In genomic region chr12:78795934-78796445, GRCh38 we compare ENCODE assay signal across 15 cellular contexts.
DNase-seq lines count a peak whose midpoint lies in the region; TF ChIP-seq lines count a peak whose summit lies in the region.
"Had no signal": no experiment of that assay in that cellular context is flagged by ENCODE, and none has a peak within 500 bp of the region (broad histone marks: within the 10 kb centered on the region; RNA-seq: fewer than 3 reads in every experiment).

No MANE protein-coding gene starts in this region.

- no peak for TF ChIP-seq POLR2A in suprapubic skin (IDR thresholded peaks at IDR 0.05)

- H3K36me3 ChIP-seq in smooth muscle cell (ENCODE audit: low read depth) (no peaks in the 10 kb centered on the region), suprapubic skin (no peaks in the 10 kb centered on the region)
- H3K36me3 ChIP-seq: HAP-1 had no signal

- H3K4me2 ChIP-seq in smooth muscle cell = no peak overlapping the region

- H3K79me2 ChIP-seq in smooth muscle cell (ENCODE audit: low read depth) = no peaks in the 10 kb centered on the region

- H3K27me3 ChIP-seq in smooth muscle cell (ENCODE audit: low read depth) (no peaks in the 10 kb centered on the region), suprapubic skin (no peaks in the 10 kb centered on the region)
- H3K27me3 ChIP-seq: BLaER1 treated with 17β-estradiol and CSF1 and Interleukin-3, amounts not matched to agents 10 nM and 100 nM had no signal

- CTCF ChIA-PET in RWPE1 (lab: Yijun Ruan, JAX) = no interaction called here

- DNase-seq in ELR (ENCODE audit: low read depth) = peak; percentile 35
- peak; percentile 1 for DNase-seq in RWPE1 (ENCODE audit: low spot score)
- peak; percentile 18 for DNase-seq in iris pigment epithelial cell (ENCODE audit: low read depth)
- no peak for DNase-seq in smooth muscle cell (lab: John Stamatoyannopoulos, UW; ENCODE audit: unreplicated experiment)
- no peak for DNase-seq in suprapubic skin (ENCODE audit: low spot score in 2 of 2)
- no peak for DNase-seq in COLO668 (lab: John Stamatoyannopoulos, UW; ENCODE audit: unreplicated experiment)
- no peak for DNase-seq in HCEC 1CT
- DNase-seq: ACHN; CD4-positive, CD25-positive, alpha-beta regulatory T cell; DMS79; EL; GDM1; HFFc6 had no signal

- H3K9me3 ChIP-seq in smooth muscle cell (replicated peaks; ENCODE audit: low read depth) = no peaks in the 10 kb centered on the region
- H3K9me3 ChIP-seq in suprapubic skin = no peaks in the 10 kb centered on the region
- H3K9me3 ChIP-seq: HAP-1 had no signal

- H3K27ac ChIP-seq in RWPE1 (no peak overlapping the region), smooth muscle cell (ENCODE audit: low read depth) (peak overlapping the region; percentile 64), suprapubic skin (no peak overlapping the region)

- H3K4me3 ChIP-seq in smooth muscle cell (no peak overlapping the region), suprapubic skin (no peak overlapping the region)
- H3K4me3 ChIP-seq: HAP-1 had no signal

- H4K20me1 ChIP-seq in smooth muscle cell (ENCODE audit: low read depth) = no peaks in the 10 kb centered on the region
- H4K20me1 ChIP-seq: BLaER1 treated with 17β-estradiol and CSF1 and Interleukin-3, amounts not matched to agents 10 nM and 100 nM had no signal

- no peak for TF ChIP-seq CTCF in RWPE1 (conservative IDR thresholded peaks at IDR 0.05; ENCODE audit: low read depth)
- no peak for TF ChIP-seq CTCF in smooth muscle cell (IDR thresholded peaks at IDR 0.05; ENCODE audit: borderline replicate concordance, insufficient read depth, poor library complexity, severe bottlenecking)
- no peak for TF ChIP-seq CTCF in suprapubic skin (IDR thresholded peaks at IDR 0.05)

- POLR2A ChIA-PET in RWPE1 (lab: Yijun Ruan, JAX; ENCODE audit: low non-redundant PET) = no interaction called here

- no peak for TF ChIP-seq EP300 in suprapubic skin (IDR thresholded peaks at IDR 0.05)

- no peaks in the 10 kb centered on the region for H3F3A ChIP-seq in smooth muscle cell (ENCODE audit: low read depth)

- peaks cover 9% of the 10 kb centered on the region for H3K4me1 ChIP-seq in smooth muscle cell (ENCODE audit: low read depth)
- H3K4me1 ChIP-seq in suprapubic skin = no peaks in the 10 kb centered on the region
- H3K4me1 ChIP-seq: HAP-1 had no signal

- H3K9ac ChIP-seq in smooth muscle cell (ENCODE audit: low read depth) = no peak overlapping the region
- H3K9ac ChIP-seq: BLaER1 treated with 17β-estradiol and CSF1 and Interleukin-3, amounts not matched to agents 10 nM and 100 nM had no signal

- H2AFZ ChIP-seq in smooth muscle cell (ENCODE audit: low read depth) = no peak overlapping the region

Comparison
In these comparisons a context has a peak if more than half of its experiments do, and no peak if none do; other contexts are left out.
1. DNase-seq: peak in ELR (single experiment), RWPE1 (single experiment) and iris pigment epithelial cell (single experiment); none in smooth muscle cell (single experiment), suprapubic skin (0 of 2), COLO668 (single experiment) and HCEC 1CT (single experiment).